23 cellular contexts compared by ENCODE assay signal in the genomic region with DNA sequence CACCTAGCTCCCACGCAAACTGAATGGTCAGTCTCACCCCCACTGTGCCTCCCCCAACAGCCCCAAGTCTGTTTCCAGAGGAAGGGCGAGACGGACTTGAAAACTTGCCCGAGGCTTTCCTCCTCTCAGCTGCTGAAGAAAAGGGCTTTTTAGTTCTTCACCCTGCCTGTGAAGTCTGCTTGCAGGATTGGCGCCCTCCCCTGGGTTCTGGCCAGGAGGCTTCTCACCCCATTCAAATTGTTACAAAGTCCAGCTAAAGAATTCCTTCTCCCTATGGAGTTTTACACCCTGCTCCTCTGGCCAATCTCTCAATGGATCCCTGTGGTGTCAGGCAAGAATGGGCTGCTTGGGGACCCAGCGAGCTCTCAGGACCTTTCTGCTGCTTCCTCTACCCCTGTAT.
"Had no signal": no experiment of that assay in that cellular context is flagged by ENCODE, and none has a peak within 500 bp of the region (broad histone marks: within the 10 kb centered on the region; RNA-seq: fewer than 3 reads in every experiment).

No MANE protein-coding gene starts in this region.

- H3K4me3 ChIP-seq: body of pancreas, mucosa of descending colon, sigmoid colon, smooth muscle cell, stomach, suprapubic skin, uterus had no signal

- H3K27ac Mint-ChIP-seq: activated naive CD8-positive, alpha-beta T cell treated with anti-CD3 and anti-CD28 coated beads for 36 hours; activated T-cell treated with anti-CD3 and anti-CD28 coated beads, Interleukin-2, amount 50 U/mL, for 24 hours; activated T-helper 17 cell treated with anti-CD3 and anti-CD28 coated beads, Interleukin-2, amount 50 U/mL, for 72 hours; stimulated activated memory B cell treated with anti-CD40 and anti-IgM and Interleukin-4, amounts not matched to agents 10 μg/mL and 1 μg/mL and 100 μg/mL, for 72 hours; T-cell; T-helper 2 cell treated with Interferon-gamma antibody and Interleukin-4, amounts not matched to agents 5 μg/mL and 100 μg/mL, for 36 hours had no signal

- H3K9me3 ChIP-seq: body of pancreas, mucosa of descending colon, sigmoid colon, stomach, suprapubic skin, uterus had no signal

- H3K4me3 Mint-ChIP-seq: activated naive CD8-positive, alpha-beta T cell treated with anti-CD3 and anti-CD28 coated beads for 36 hours; activated T-cell treated with anti-CD3 and anti-CD28 coated beads, Interleukin-2, amount 50 U/mL, for 24 hours; activated T-helper 17 cell treated with anti-CD3 and anti-CD28 coated beads, Interleukin-2, amount 50 U/mL, for 72 hours; naive B cell; neural crest cell; stimulated activated memory B cell treated with anti-CD40 and anti-IgM and Interleukin-4, amounts not matched to agents 10 μg/mL and 1 μg/mL and 100 μg/mL, for 72 hours; T-cell; T-helper 2 cell treated with Interferon-gamma antibody and Interleukin-4, amounts not matched to agents 5 μg/mL and 100 μg/mL, for 36 hours had no signal

- ATAC-seq: activated T-helper 17 cell treated with anti-CD3 and anti-CD28 coated beads, Interleukin-2, amount 50 U/mL, for 72 hours; body of pancreas; left colon; mucosa of descending colon; stimulated activated memory B cell treated with anti-CD40 and anti-IgM and Interleukin-4, amounts not matched to agents 10 μg/mL and 1 μg/mL and 100 μg/mL, for 72 hours; T-cell had no signal

- H3K4me1 ChIP-seq: body of pancreas, sigmoid colon, stomach, suprapubic skin, uterus had no signal

- H3K36me3 Mint-ChIP-seq: naive B cell; stimulated activated memory B cell treated with anti-CD40 and anti-IgM and Interleukin-4, amounts not matched to agents 10 μg/mL and 1 μg/mL and 100 μg/mL, for 72 hours; T-cell had no signal

- H3K4me1 Mint-ChIP-seq: activated T-helper 17 cell treated with anti-CD3 and anti-CD28 coated beads, Interleukin-2, amount 50 U/mL, for 72 hours; T-cell had no signal

- H3K9me3 Mint-ChIP-seq: activated T-cell treated with anti-CD3 and anti-CD28 coated beads, Interleukin-2, amount 50 U/mL, for 24 hours; stimulated activated memory B cell treated with anti-CD40 and anti-IgM and Interleukin-4, amounts not matched to agents 10 μg/mL and 1 μg/mL and 100 μg/mL, for 72 hours; T-cell had no signal

- H3K27me3 Mint-ChIP-seq: activated naive CD8-positive, alpha-beta T cell treated with anti-CD3 and anti-CD28 coated beads for 36 hours; activated T-helper 17 cell treated with anti-CD3 and anti-CD28 coated beads, Interleukin-2, amount 50 U/mL, for 72 hours; naive B cell; stimulated activated memory B cell treated with anti-CD40 and anti-IgM and Interleukin-4, amounts not matched to agents 10 μg/mL and 1 μg/mL and 100 μg/mL, for 72 hours had no signal

- H3K27ac ChIP-seq: body of pancreas, sigmoid colon, stomach, suprapubic skin, uterus had no signal

- H3K36me3 ChIP-seq: sigmoid colon, stomach, suprapubic skin, uterus had no signal

- H3K27me3 ChIP-seq: body of pancreas, sigmoid colon, stomach, suprapubic skin, uterus had no signal

- DNase-seq: activated CD8-positive, alpha-beta memory T cell treated with anti-CD3 and anti-CD28 coated beads for 24 hours; activated CD8-positive, alpha-beta memory T cell treated with anti-CD3 and anti-CD28 coated beads, Interleukin-2, amount 50 U/mL, for 4 hours; activated naive CD4-positive, alpha-beta T cell; activated naive CD8-positive, alpha-beta T cell treated with anti-CD3 and anti-CD28 coated beads for 36 hours; activated T-cell treated with anti-CD3 and anti-CD28 coated beads, Interleukin-2, amount 50 U/mL, for 24 hours; body of pancreas; islet precursor cell; left colon; mesenchymal stem cell; mucosa of descending colon; naive B cell; sigmoid colon; stimulated activated CD4-positive, alpha-beta T cell treated with anti-CD3 and anti-CD28 coated beads, Interleukin-15, amount 100 ng/mL, for 24 hours; stomach; T-cell; trophoblast cell; uterus had no signal

- H3K4me2 ChIP-seq: smooth muscle cell had no signal
